Comparison of ENCODE assay signal across 12 cellular contexts in the genomic region with DNA sequence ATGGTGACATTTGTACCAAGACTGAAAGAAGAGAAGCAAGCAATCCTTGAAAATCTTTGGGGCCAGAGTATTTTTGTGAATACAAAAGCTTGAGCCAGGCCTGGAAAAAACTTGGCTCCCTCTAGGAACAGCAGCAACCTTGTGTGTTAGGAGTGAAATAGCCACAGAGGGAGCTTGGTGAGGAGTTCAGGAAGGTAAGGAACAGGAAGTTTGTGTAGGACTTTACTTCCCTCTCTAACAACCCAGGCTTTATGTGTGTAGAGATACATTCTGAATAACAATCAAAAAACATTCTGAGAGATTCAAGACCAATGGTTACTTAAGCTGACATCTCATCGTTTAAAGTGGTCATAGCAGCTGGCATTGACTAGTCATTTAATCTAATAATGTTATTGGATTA.
DNase-seq lines count a peak whose midpoint lies in the region; ATAC-seq, FAIRE-seq and TF ChIP-seq lines count a peak whose summit lies in the region.
"Had no signal": no experiment of that assay in that cellular context is flagged by ENCODE, and none has a peak within 500 bp of the region (broad histone marks: within the 10 kb centered on the region; RNA-seq: fewer than 3 reads in every experiment).

No MANE protein-coding gene starts in this region.

- FAIRE-seq in urothelium cell line (lab: Jason Lieb, UNC): no peak

- H3K27ac Mint-ChIP-seq in endothelial cell (ENCODE audit: unreplicated experiment): peak overlapping the region; percentile 90
- peak overlapping the region; percentile 87 for H3K27ac Mint-ChIP-seq in neural crest cell (ENCODE audit: unreplicated experiment)
- H3K27ac Mint-ChIP-seq: T-cell had no signal

- H3K27me3 Mint-ChIP-seq in endothelial cell (ENCODE audit: unreplicated experiment) (no peaks in the 10 kb centered on the region), neural crest cell (ENCODE audit: low read depth) (no peaks in the 10 kb centered on the region)
- H3K27me3 Mint-ChIP-seq: T-cell had no signal

- H3K4me3 Mint-ChIP-seq in endothelial cell (ENCODE audit: unreplicated experiment): no peak overlapping the region
- H3K4me3 Mint-ChIP-seq in neural crest cell: no peak overlapping the region
- H3K4me3 Mint-ChIP-seq: T-cell had no signal

- DNase-seq in H4 (ENCODE audit: low spot score): peak; percentile 16
- peak; percentile 54 for DNase-seq in OCI-M1 (lab: John Stamatoyannopoulos, UW)
- DNase-seq in endothelial cell (ENCODE audit: low spot score): peak; percentile 10
- no peak for DNase-seq in neural crest cell (ENCODE audit: low read depth, low spot score)
- no peak for DNase-seq in urothelium cell line (ENCODE audit: low spot score)
- DNase-seq: left ventricle myocardium inferior, posterior cingulate gyrus, T-cell, testis had no signal

- no peak for ATAC-seq in GM18511 (IDR thresholded peaks at IDR 0.05; ENCODE audit: unreplicated experiment)
- no peak for ATAC-seq in GM19452 (IDR thresholded peaks at IDR 0.05; ENCODE audit: unreplicated experiment)
- ATAC-seq in GM19455 (IDR thresholded peaks at IDR 0.05; ENCODE audit: unreplicated experiment): no peak
- ATAC-seq: T-cell had no signal

- H3K4me1 Mint-ChIP-seq in endothelial cell (ENCODE audit: unreplicated experiment) (peaks cover 10% of the 10 kb centered on the region), neural crest cell (peaks cover 5% of the 10 kb centered on the region)

- H3K36me3 Mint-ChIP-seq in endothelial cell (ENCODE audit: low read depth, unreplicated experiment) (no peaks in the 10 kb centered on the region), neural crest cell (ENCODE audit: low read depth) (no peaks in the 10 kb centered on the region)
- H3K36me3 Mint-ChIP-seq: T-cell had no signal

- TF ChIP-seq CTCF in endothelial cell (IDR thresholded peaks at IDR 0.05; ENCODE audit: unreplicated experiment) (no peak), neural crest cell (conservative IDR thresholded peaks at IDR 0.05) (no peak)

- no peaks in the 10 kb centered on the region for H3K9me3 Mint-ChIP-seq in endothelial cell (ENCODE audit: unreplicated experiment)
- H3K9me3 Mint-ChIP-seq in neural crest cell: no peaks in the 10 kb centered on the region
- H3K9me3 Mint-ChIP-seq: T-cell had no signal

Comparison
In these comparisons a context has a peak if more than half of its experiments do, and no peak if none do; other contexts are left out.
1. DNase-seq: peak in H4 (single experiment), OCI-M1 (single experiment) and endothelial cell (single experiment); none in neural crest cell (single experiment) and urothelium cell line (single experiment).